ENCODE assay signal across 25 cellular contexts in genomic region chr17:36951390-36951789, GRCh38. TPM values are rescaled to one million over a fixed set of nuclear protein-coding genes. Genes with fewer than 3 reads are reported as not detected.
DNase-seq lines count a peak whose midpoint lies in the region; ATAC-seq, FAIRE-seq and TF ChIP-seq lines count a peak whose summit lies in the region.
"Had no signal": no experiment of that assay in that cellular context is flagged by ENCODE, and none has a peak within 500 bp of the region (broad histone marks: within the 10 kb centered on the region; RNA-seq: fewer than 3 reads in every experiment).

No MANE protein-coding gene starts in this region.

- H3K9ac ChIP-seq in HepG2 (ENCODE audit: insufficient read depth, low read depth, low read length) (no peak overlapping the region), Karpas-422 (ENCODE audit: low read length) (no peak overlapping the region)

- H3K4me3 ChIP-seq in HepG2 (replicated peaks in 1 of 3; ENCODE audit: insufficient read depth in 1 of 3, low read depth in 2 of 3, low read length in 3 of 3) (no peak overlapping the region), right lobe of liver (no peak overlapping the region), Karpas-422 (ENCODE audit: low read length) (0 out of 2 replicates have a peak overlapping the region, but pooled peaks have one; percentile 90), OCI-LY7 (ENCODE audit: low read depth, low read length, poor library complexity, severe bottlenecking) (peak overlapping the region; percentile 91)

- H3K36me3 Mint-ChIP-seq in central memory CD8-positive, alpha-beta T cell (ENCODE audit: insufficient read depth) = peaks cover 61% of the 10 kb centered on the region
- no peaks in the 10 kb centered on the region for H3K36me3 Mint-ChIP-seq in glutamatergic neuron (ENCODE audit: unreplicated experiment)

- TF ChIP-seq RAD21 in HepG2 (CRISPR knock-in tag; IDR thresholded peaks at IDR 0.05) = no peak

- peaks cover 10% of the 10 kb centered on the region for H3K27me3 Mint-ChIP-seq in central memory CD8-positive, alpha-beta T cell
- peaks cover 9% of the 10 kb centered on the region for H3K27me3 Mint-ChIP-seq in glutamatergic neuron (ENCODE audit: unreplicated experiment)

- H3K36me3 ChIP-seq in HepG2 (replicated peaks in 1 of 2; ENCODE audit: control insufficient read depth in 1 of 2, insufficient read depth in 2 of 2, low read length in 2 of 2) = peaks cover 16 to 40% of the 10 kb centered on the region in 2 experiments
- peaks cover 0 to 45% (median 6%) of the 10 kb centered on the region in 4 donors for H3K36me3 ChIP-seq in right lobe of liver
- H3K36me3 ChIP-seq in Karpas-422 (ENCODE audit: insufficient read depth, low read length) = peaks cover 44% of the 10 kb centered on the region
- peaks cover 64% of the 10 kb centered on the region for H3K36me3 ChIP-seq in OCI-LY7 (ENCODE audit: insufficient read depth, low read length)

- in situ Hi-C loops in HepG2 (cut with HindIII; ENCODE audit: extremely low pct_ligation_motif_present, low pct_unique_long_range_greater_than_20kb) = no loop called here

- H2AFZ ChIP-seq in HepG2 (ENCODE audit: low read length) (no peak overlapping the region), Karpas-422 (ENCODE audit: low read length) (no peak overlapping the region), OCI-LY7 (ENCODE audit: low read length) (no peak overlapping the region)

- H3K9me3 Mint-ChIP-seq in central memory CD8-positive, alpha-beta T cell = no peaks in the 10 kb centered on the region
- H3K9me3 Mint-ChIP-seq in glutamatergic neuron (ENCODE audit: unreplicated experiment) = peaks cover 6% of the 10 kb centered on the region

- WGBS in HepG2 (ENCODE audit: low lambda C conversion rate) = 93% methylated on average over 3 of the region's 3 CpGs
- 81% methylated on average over 3 of the region's 3 CpGs for WGBS in right lobe of liver (ENCODE audit: insufficient coverage, low coverage, low lambda C conversion rate, missing lambda C conversion rate)

- FAIRE-seq in HepG2 (lab: Jason Lieb, UNC) = no peak

- no peak for DNase-seq in HepG2 (ENCODE audit: low spot score)
- no peak for DNase-seq in right lobe of liver
- DNase-seq in Karpas-422 = no peak
- no peak for DNase-seq in OCI-LY7 (ENCODE audit: low spot score)
- DNase-seq in central memory CD8-positive, alpha-beta T cell (ENCODE audit: low spot score in 2 of 2) = no peak
- no peak for DNase-seq in glutamatergic neuron
- DNase-seq: 8988T; Caco-2; CD4-positive, alpha-beta memory T cell; KG1; NCI-H1105; NCI-H1436 treated with DMSO at 0.1 percent for 48 hours; NCI-H187 treated with DMSO at 0.1 percent for 48 hours; NCI-H2171 treated with DMSO at 0.1 percent for 48 hours; NCI-H345; NCI-H510A treated with DMSO at 0.1 percent for 48 hours; NCI-H748 treated with DMSO at 0.1 percent for 48 hours; NK-92 treated with Interleukin-12 subunit alpha and Interleukin-12 subunit beta, amount 100 ng/mL, for 24 hours; SHP77 had no signal

- POLR2A ChIA-PET in HepG2 (lab: Yijun Ruan, JAX) (no interaction called here), OCI-LY7 (lab: Charles Lee) (no interaction called here)

- peaks cover 0 to 20% of the 10 kb centered on the region in 2 experiments; a peak in 3 of 5 replicates for H3K27me3 ChIP-seq in HepG2 (ENCODE audit: control insufficient read depth in 1 of 2, insufficient read depth in 2 of 2, low read length in 2 of 2)
- peaks cover under 1 to 4% of the 10 kb centered on the region in 2 donors for H3K27me3 ChIP-seq in right lobe of liver
- H3K27me3 ChIP-seq in Karpas-422 (ENCODE audit: low read length) = no peaks in the 10 kb centered on the region

- ATAC-seq in HepG2 = no peak
- ATAC-seq in right lobe of liver = no peak
- no peak for ATAC-seq in central memory CD8-positive, alpha-beta T cell (replicated peaks; ENCODE audit: extremely low read depth, poor library complexity, severe bottlenecking)
- no peak for ATAC-seq in HG02970 (IDR thresholded peaks at IDR 0.05; ENCODE audit: low FRiP score, unreplicated experiment)
- no peak for ATAC-seq in GM18505 (IDR thresholded peaks at IDR 0.05; ENCODE audit: unreplicated experiment)
- ATAC-seq: HCT116, Panc1 had no signal

- TF ChIP-seq POLR2A in HepG2 (IDR thresholded peaks at IDR 0.05; ENCODE audit: insufficient read depth in 1 of 2, low read depth in 2 of 2, low read length in 2 of 2) = no peak
- TF ChIP-seq POLR2A in right lobe of liver (IDR thresholded peaks at IDR 0.05) = no peak
- TF ChIP-seq POLR2A in GM18505 (IDR thresholded peaks at IDR 0.05; ENCODE audit: borderline replicate concordance, extremely low read depth, insufficient read depth, insufficient read length) = no peak

- no peak overlapping the region for H3K27ac Mint-ChIP-seq in central memory CD8-positive, alpha-beta T cell (ENCODE audit: low read depth)
- no peak overlapping the region for H3K27ac Mint-ChIP-seq in glutamatergic neuron (ENCODE audit: unreplicated experiment)

- BruUV-seq in HepG2 (replicated peaks; lab: Mats Ljungman, UMichigan) (no TSS peak), OCI-LY7 (replicated peaks; lab: Mats Ljungman, UMichigan) (no TSS peak)

- H3K4me3 Mint-ChIP-seq in central memory CD8-positive, alpha-beta T cell = peak overlapping the region; percentile 94
- no peak overlapping the region for H3K4me3 Mint-ChIP-seq in glutamatergic neuron (ENCODE audit: unreplicated experiment)

- H3K4me1 Mint-ChIP-seq in central memory CD8-positive, alpha-beta T cell = peaks cover 65% of the 10 kb centered on the region
- peaks cover 6% of the 10 kb centered on the region for H3K4me1 Mint-ChIP-seq in glutamatergic neuron (ENCODE audit: low read depth, unreplicated experiment)

- TF ChIP-seq CTCF in HepG2 (CRISPR knock-in tag; IDR thresholded peaks at IDR 0.05) (no peak), right lobe of liver (IDR thresholded peaks at IDR 0.05) (no peak), OCI-LY7 (conservative IDR thresholded peaks at IDR 0.05; ENCODE audit: low read length) (no peak), glutamatergic neuron (IDR thresholded peaks at IDR 0.05; ENCODE audit: partially characterized antibody, unreplicated experiment) (no peak)

- H3K9me2 ChIP-seq in Karpas-422 (replicated peaks; ENCODE audit: insufficient read depth, low read length) (no peaks in the 10 kb centered on the region), OCI-LY7 (ENCODE audit: insufficient read depth, low read length) (no peaks in the 10 kb centered on the region)

- intact Hi-C loops in HepG2 (cut with micrococcal nuclease; ENCODE audit: unreplicated experiment) (loop anchor here (10.0 kb wide), 1 partner anchor 93 kb away; no protein-coding TSS in a partner anchor), right lobe of liver (cut with DNase I) (no loop called here), OCI-LY7 (cut with micrococcal nuclease; ENCODE audit: unreplicated experiment) (no loop called here)

- peaks cover 16% of the 10 kb centered on the region for H3K79me2 ChIP-seq in HepG2 (ENCODE audit: insufficient read depth, low read length)
- H3K79me2 ChIP-seq in Karpas-422 (ENCODE audit: low read length) = peaks cover 71% of the 10 kb centered on the region
- H3K79me2 ChIP-seq in OCI-LY7 (ENCODE audit: insufficient read depth, low read depth, low read length) = peaks cover 40% of the 10 kb centered on the region

- H3K4me2 ChIP-seq in HepG2 (ENCODE audit: low read depth, low read length) = no peak overlapping the region
- H3K4me2 ChIP-seq in Karpas-422 (ENCODE audit: low read depth, low read length, poor library complexity, severe bottlenecking) = peak overlapping the region; percentile 90
- H3K4me2 ChIP-seq in OCI-LY7 (ENCODE audit: low read length) = peak overlapping the region; percentile 93

- H4K20me1 ChIP-seq in HepG2 (ENCODE audit: insufficient read depth, low read length) (no peaks in the 10 kb centered on the region; the same call in 1 of the 2 replicates), Karpas-422 (ENCODE audit: insufficient read depth, low read depth, low read length) (peaks cover 11% of the 10 kb centered on the region; the same call in 1 of the 2 replicates), OCI-LY7 (ENCODE audit: insufficient read depth, low read length) (peaks cover 33% of the 10 kb centered on the region; the same call in 1 of the 2 replicates)

- peaks cover 37% of the 10 kb centered on the region for H3K4me1 ChIP-seq in HepG2 (ENCODE audit: insufficient read depth, low read length)
- peaks cover 0 to 17% (median 7%) of the 10 kb centered on the region in 4 donors for H3K4me1 ChIP-seq in right lobe of liver
- peaks cover 35% of the 10 kb centered on the region for H3K4me1 ChIP-seq in Karpas-422 (ENCODE audit: low read length)
- H3K4me1 ChIP-seq in OCI-LY7 (ENCODE audit: insufficient read depth, low read length, poor library complexity, severe bottlenecking) = peaks cover 24% of the 10 kb centered on the region

- CTCF ChIA-PET in HepG2 (lab: Yijun Ruan, JAX; ENCODE audit: low intra/inter-chr PET ratio, low total read pairs) (no interaction called here), OCI-LY7 (lab: Charles Lee; ENCODE audit: unreplicated experiment) (no interaction called here)

- H3K9me3 ChIP-seq in HepG2 (ENCODE audit: low read length) (no peaks in the 10 kb centered on the region), right lobe of liver (no peaks in the 10 kb centered on the region), Karpas-422 (ENCODE audit: low read length) (no peaks in the 10 kb centered on the region), OCI-LY7 (ENCODE audit: low read length) (no peaks in the 10 kb centered on the region)
- H3K9me3 ChIP-seq: Caco-2 had no signal

- no peak overlapping the region for H3K27ac ChIP-seq in HepG2 (ENCODE audit: extremely low read length, insufficient read depth, low read length)
- H3K27ac ChIP-seq in right lobe of liver = no peak overlapping the region
- H3K27ac ChIP-seq in Karpas-422 (ENCODE audit: low read length) = no peak overlapping the region
- H3K27ac ChIP-seq in OCI-LY7 (ENCODE audit: low read depth, low read length, poor library complexity, severe bottlenecking) = no peak overlapping the region
- H3K27ac ChIP-seq: RWPE1 had no signal

- TF ChIP-seq EP300 in HepG2 (IDR thresholded peaks at IDR 0.05; ENCODE audit: low read depth in 2 of 2, low read length in 2 of 2) (no peak), HepG2 (CRISPR knock-in tag; IDR thresholded peaks at IDR 0.05; ENCODE audit: borderline replicate concordance) (no peak)

RNA-seq across cellular contexts. Expression of gene AATF, which starts 2.6 kb away (rescaled TPM):
- total RNA-seq in HepG2 (2016; rRNA removed; fragmentation: Illumina TruSeq; extraction: Trizol) = 53.3 and 58.1 TPM in 2 replicates
- 22.9 and 24.6 TPM in 2 replicates for total RNA-seq in HepG2 (2016; cell fraction: cytosol; rRNA removed; fragmentation: Illumina TruSeq; extraction: Trizol; ENCODE audit: low read depth)
- total RNA-seq in HepG2 (2016; cell fraction: insoluble cytoplasmic fraction; rRNA removed; fragmentation: Illumina TruSeq; extraction: Trizol) = 54.6 and 57.3 TPM in 2 replicates
- total RNA-seq in HepG2 (2016; cell fraction: membrane; rRNA removed; fragmentation: Illumina TruSeq; extraction: Trizol) = 20.4 and 22.0 TPM in 2 replicates
- 24.9 and 25.3 TPM in 2 replicates for total RNA-seq in HepG2 (2016; cell fraction: nucleus; rRNA removed; fragmentation: Illumina TruSeq; extraction: Trizol)
- polyA plus RNA-seq in HepG2 (2011; rRNA removed) = 9.1 and 9.8 TPM in 2 replicates
- 5.9 and 7.0 TPM in 2 replicates for polyA plus RNA-seq in HepG2 (2011; cell fraction: cytosol; rRNA removed)
- 5.9 and 6.1 TPM in 2 replicates for polyA plus RNA-seq in HepG2 (2011; cell fraction: nucleus; rRNA removed)
- polyA plus RNA-seq in HepG2 (2012) = 25.3 and 27.5 TPM in 2 replicates
- 10.2 and 11.6 TPM in 2 replicates for polyA plus RNA-seq in HepG2 (2016; cell fraction: cytosol; fragmentation: Illumina TruSeq; extraction: Trizol; ENCODE audit: low read depth)
- polyA plus RNA-seq in HepG2 (2016; cell fraction: insoluble cytoplasmic fraction; fragmentation: Illumina TruSeq; extraction: Trizol; ENCODE audit: low read depth) = 66.2 and 74.8 TPM in 2 replicates
- polyA plus RNA-seq in HepG2 (2016; cell fraction: membrane; fragmentation: Illumina TruSeq; extraction: Trizol; ENCODE audit: low read depth) = 14.2 and 18.0 TPM in 2 replicates
- 37.9 and 39.6 TPM in 2 replicates for polyA plus RNA-seq in HepG2 (2016; cell fraction: nucleus; fragmentation: Illumina TruSeq; extraction: Trizol; ENCODE audit: insufficient read depth, low read depth)
- polyA minus RNA-seq in HepG2 (2011; rRNA and poly(A)+ RNA removed; ENCODE audit: low replicate concordance) = 11.9 and 35.7 TPM in 2 replicates
- 11.3 and 12.7 TPM in 2 replicates for polyA minus RNA-seq in HepG2 (2011; cell fraction: cytosol; rRNA and poly(A)+ RNA removed)
- polyA minus RNA-seq in HepG2 (2011; cell fraction: nucleus; rRNA and poly(A)+ RNA removed) = 10.6 and 15.5 TPM in 2 replicates
- 10 to 100 TPM; 13.2 to 19.5 (median 16.7) TPM for total RNA-seq in right lobe of liver
- 45.1 and 64.0 TPM in 2 replicates for total RNA-seq in Karpas-422 (2014; rRNA removed; shearing (Covaris generic); ENCODE audit: low replicate concordance)
- total RNA-seq in OCI-LY7 (2014; rRNA removed; shearing (Covaris generic)) = 71.7 and 83.5 TPM in 2 replicates
- 88.0 and 94.3 TPM in 2 replicates for total RNA-seq in OCI-LY7 (2022)
- total RNA-seq in glutamatergic neuron (ENCODE audit: unreplicated experiment) = 22.5 TPM

RNA-seq across cellular contexts. Expression of gene LHX1, which starts 14.1 kb away (rescaled TPM):
- total RNA-seq in HepG2 (2016; rRNA removed; fragmentation: Illumina TruSeq; extraction: Trizol) = not detected in 2 replicates
- not detected in 2 replicates for total RNA-seq in HepG2 (2016; cell fraction: cytosol; rRNA removed; fragmentation: Illumina TruSeq; extraction: Trizol; ENCODE audit: low read depth)
- not detected in 2 replicates for total RNA-seq in HepG2 (2016; cell fraction: insoluble cytoplasmic fraction; rRNA removed; fragmentation: Illumina TruSeq; extraction: Trizol)
- not detected in 2 replicates for total RNA-seq in HepG2 (2016; cell fraction: membrane; rRNA removed; fragmentation: Illumina TruSeq; extraction: Trizol)
- total RNA-seq in HepG2 (2016; cell fraction: nucleus; rRNA removed; fragmentation: Illumina TruSeq; extraction: Trizol) = not detected in 2 replicates
- polyA plus RNA-seq in HepG2 (2011; rRNA removed) = not detected in 2 replicates
- not detected in 2 replicates for polyA plus RNA-seq in HepG2 (2011; cell fraction: cytosol; rRNA removed)
- not detected in 2 replicates for polyA plus RNA-seq in HepG2 (2011; cell fraction: nucleus; rRNA removed)
- not detected in 2 replicates for polyA plus RNA-seq in HepG2 (2012)
- polyA plus RNA-seq in HepG2 (2016; cell fraction: cytosol; fragmentation: Illumina TruSeq; extraction: Trizol; ENCODE audit: low read depth) = not detected in 2 replicates
- not detected in 2 replicates for polyA plus RNA-seq in HepG2 (2016; cell fraction: insoluble cytoplasmic fraction; fragmentation: Illumina TruSeq; extraction: Trizol; ENCODE audit: low read depth)
- polyA plus RNA-seq in HepG2 (2016; cell fraction: membrane; fragmentation: Illumina TruSeq; extraction: Trizol; ENCODE audit: low read depth) = not detected in 2 replicates
- polyA plus RNA-seq in HepG2 (2016; cell fraction: nucleus; fragmentation: Illumina TruSeq; extraction: Trizol; ENCODE audit: insufficient read depth, low read depth) = not detected in 2 replicates
- polyA minus RNA-seq in HepG2 (2011; rRNA and poly(A)+ RNA removed; ENCODE audit: low replicate concordance) = 0.07 TPM in 1 of 2 replicates, not detected in the other
- not detected in 2 replicates for polyA minus RNA-seq in HepG2 (2011; cell fraction: cytosol; rRNA and poly(A)+ RNA removed)
- polyA minus RNA-seq in HepG2 (2011; cell fraction: nucleus; rRNA and poly(A)+ RNA removed) = not detected in 2 replicates
- total RNA-seq in right lobe of liver = not detected
- not detected in 2 replicates for total RNA-seq in Karpas-422 (2014; rRNA removed; shearing (Covaris generic); ENCODE audit: low replicate concordance)
- total RNA-seq in OCI-LY7 (2014; rRNA removed; shearing (Covaris generic)) = not detected in 2 replicates
- not detected in 2 replicates for total RNA-seq in OCI-LY7 (2022)
- total RNA-seq in glutamatergic neuron (ENCODE audit: unreplicated experiment) = 2.6 TPM
- total RNA-seq: Caco-2; CD4-positive, alpha-beta memory T cell had no signal
- polyA plus RNA-seq: BJ; CD4-positive, alpha-beta memory T cell had no signal

Comparison
In these comparisons a context has a peak if more than half of its experiments do, and no peak if none do; other contexts are left out.
1. H3K4me3 ChIP-seq: peak in Karpas-422 (single experiment) and OCI-LY7 (single experiment); none in HepG2 (0 of 3) and right lobe of liver (0 of 3).